ENCODE assay signal across 29 cellular contexts in the genomic region with DNA sequence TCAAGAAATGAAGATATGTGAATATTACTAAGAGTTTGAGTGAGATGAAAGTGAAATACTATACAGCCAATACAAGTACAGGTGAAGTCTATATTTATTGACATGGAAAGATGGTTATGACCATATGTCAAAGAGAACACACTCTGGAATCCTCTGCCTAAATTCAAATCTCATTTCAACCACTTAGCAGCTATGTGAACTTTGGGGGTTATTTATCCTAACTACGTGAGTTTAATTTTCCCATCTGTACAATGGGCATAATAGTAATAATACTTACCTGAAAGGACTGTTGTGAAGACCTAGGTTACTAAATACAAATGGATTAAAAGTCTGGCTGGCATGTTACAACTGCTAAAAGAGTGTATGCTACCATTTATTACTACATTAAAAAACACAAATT.
"Had no signal": no experiment of that assay in that cellular context is flagged by ENCODE, and none has a peak within 500 bp of the region (broad histone marks: within the 10 kb centered on the region; RNA-seq: fewer than 3 reads in every experiment).

No MANE protein-coding gene starts in this region.

- H3K4me1 Mint-ChIP-seq: stimulated activated effector memory CD8-positive, alpha-beta T cell treated with anti-CD3 and anti-CD28 coated beads, Interleukin-12 subunit alpha, Interleukin-12 subunit beta, amount 100 ng/mL, for 72 hours; stimulated activated naive CD8-positive, alpha-beta T cell treated with anti-CD3 and anti-CD28 coated beads, Interleukin-15, amount 100 ng/mL, for 72 hours had no signal

- DNase-seq: stimulated activated CD4-positive, alpha-beta T cell treated with anti-CD3 and anti-CD28 coated beads, Interleukin-2, amount 100 ng/mL, for 48 hours; stimulated activated CD4-positive, alpha-beta T cell treated with anti-CD3 and anti-CD28 coated beads, Interleukin-4, amount 100 ng/mL, for 1 hour; stimulated activated CD4-positive, alpha-beta T cell treated with anti-CD3 and anti-CD28 coated beads, Interleukin-4, amount 100 ng/mL, for 24 hours; stimulated activated CD4-positive, alpha-beta T cell treated with anti-CD3 and anti-CD28 coated beads, Interleukin-4, amount 100 ng/mL, for 4 hours; stimulated activated CD8-positive, alpha-beta memory T cell treated with anti-CD3 and anti-CD28 coated beads, Interleukin-4, amount 100 ng/mL, for 48 hours; stimulated activated naive B cell treated with anti-CD40 and anti-IgM and Interleukin-4, amounts not matched to agents 10 μg/mL and 1 μg/mL and 100 μg/mL, for 72 hours; stimulated activated naive CD4-positive, alpha-beta T cell; stimulated activated naive CD4-positive, alpha-beta T cell treated with Interleukin-2 at 50 U/mL for 16 hours; stimulated activated naive CD8-positive, alpha-beta T cell treated with anti-CD3 and anti-CD28 coated beads, Interleukin-15, amount 100 ng/mL, for 72 hours; stimulated activated naive CD8-positive, alpha-beta T cell treated with anti-CD3 and anti-CD28 coated beads, Interleukin-15, Interleukin-2, amounts not matched to agents 100 U/mL and 50 U/mL, for 24 hours; stomach; substantia nigra; testis; thyroid gland; tibial artery; transverse colon; trophoblast cell; upper lobe of left lung; upper lobe of right lung; uterus had no signal

- H3K27me3 Mint-ChIP-seq: stimulated activated memory B cell treated with anti-CD40 and anti-IgM and Interleukin-4, amounts not matched to agents 10 μg/mL and 1 μg/mL and 100 μg/mL, for 72 hours; stimulated activated naive B cell treated with anti-CD40 and anti-IgM and Interleukin-4, amounts not matched to agents 10 μg/mL and 1 μg/mL and 100 μg/mL, for 72 hours; stimulated activated naive CD8-positive, alpha-beta T cell treated with anti-CD3 and anti-CD28 coated beads, Interleukin-15, amount 100 ng/mL, for 72 hours; stimulated activated naive CD8-positive, alpha-beta T cell treated with anti-CD3 and anti-CD28 coated beads, Interleukin-15, Interleukin-2, amounts not matched to agents 100 ng/mL and 50 ng/mL, for 24 hours; type B pancreatic cell had no signal

- H3K27me3 ChIP-seq: stomach, suprapubic skin, testis, thyroid gland, tibial artery, tibial nerve, transverse colon, upper lobe of left lung, upper lobe of right lung, uterus, vagina had no signal

- FAIRE-seq: urothelium cell line had no signal

- H3K4me1 ChIP-seq: suprapubic skin, testis, thyroid gland, tibial nerve, upper lobe of right lung had no signal

- H3K4me3 Mint-ChIP-seq: stimulated activated effector memory CD8-positive, alpha-beta T cell treated with anti-CD3 and anti-CD28 coated beads, Interleukin-12 subunit alpha, Interleukin-12 subunit beta, amount 100 ng/mL, for 72 hours; stimulated activated memory B cell treated with anti-CD40 and anti-IgM and Interleukin-4, amounts not matched to agents 10 μg/mL and 1 μg/mL and 100 μg/mL, for 72 hours; stimulated activated naive B cell treated with anti-CD40 and anti-IgM and Interleukin-4, amounts not matched to agents 10 μg/mL and 1 μg/mL and 100 μg/mL, for 72 hours; stimulated activated naive CD8-positive, alpha-beta T cell treated with anti-CD3 and anti-CD28 coated beads, Interleukin-15, amount 100 ng/mL, for 72 hours; stimulated activated naive CD8-positive, alpha-beta T cell treated with anti-CD3 and anti-CD28 coated beads, Interleukin-15, Interleukin-2, amounts not matched to agents 100 ng/mL and 50 ng/mL, for 24 hours; type B pancreatic cell had no signal

- H3K36me3 Mint-ChIP-seq: stimulated activated effector memory CD8-positive, alpha-beta T cell treated with anti-CD3 and anti-CD28 coated beads, Interleukin-12 subunit alpha, Interleukin-12 subunit beta, amount 100 ng/mL, for 72 hours had no signal

- H3K27ac ChIP-seq: stomach, suprapubic skin, testis, thoracic aorta, thyroid gland, tibial artery, tibial nerve, transverse colon, upper lobe of left lung, upper lobe of right lung, uterus, vagina had no signal

- H3K9me3 ChIP-seq: stomach, suprapubic skin, testis, thoracic aorta, thyroid gland, tibial artery, tibial nerve, transverse colon, upper lobe of left lung, upper lobe of right lung, uterus, vagina had no signal

- ATAC-seq: stimulated activated effector memory CD8-positive, alpha-beta T cell treated with anti-CD3 and anti-CD28 coated beads, Interleukin-12 subunit alpha, Interleukin-12 subunit beta, amount 100 ng/mL, for 72 hours; stimulated activated memory B cell treated with anti-CD40 and anti-IgM and Interleukin-4, amounts not matched to agents 10 μg/mL and 1 μg/mL and 100 μg/mL, for 72 hours; stimulated activated naive B cell treated with anti-CD40 and anti-IgM and Interleukin-4, amounts not matched to agents 10 μg/mL and 1 μg/mL and 100 μg/mL, for 72 hours; stimulated activated naive CD8-positive, alpha-beta T cell treated with anti-CD3 and anti-CD28 coated beads, Interleukin-15, amount 100 ng/mL, for 72 hours; stimulated activated naive CD8-positive, alpha-beta T cell treated with anti-CD3 and anti-CD28 coated beads, Interleukin-15, Interleukin-2, amounts not matched to agents 100 U/mL and 50 U/mL, for 24 hours; upper lobe of right lung had no signal

- H3K27ac Mint-ChIP-seq: stimulated activated effector memory CD8-positive, alpha-beta T cell treated with anti-CD3 and anti-CD28 coated beads, Interleukin-12 subunit alpha, Interleukin-12 subunit beta, amount 100 ng/mL, for 72 hours; stimulated activated memory B cell treated with anti-CD40 and anti-IgM and Interleukin-4, amounts not matched to agents 10 μg/mL and 1 μg/mL and 100 μg/mL, for 72 hours; stimulated activated naive B cell treated with anti-CD40 and anti-IgM and Interleukin-4, amounts not matched to agents 10 μg/mL and 1 μg/mL and 100 μg/mL, for 72 hours; stimulated activated naive CD8-positive, alpha-beta T cell treated with anti-CD3 and anti-CD28 coated beads, Interleukin-15, amount 100 ng/mL, for 72 hours; stimulated activated naive CD8-positive, alpha-beta T cell treated with anti-CD3 and anti-CD28 coated beads, Interleukin-15, Interleukin-2, amounts not matched to agents 100 ng/mL and 50 ng/mL, for 24 hours; type B pancreatic cell had no signal

- H3K4me3 ChIP-seq: stomach, suprapubic skin, testis, thoracic aorta, thyroid gland, tibial artery, tibial nerve, transverse colon, upper lobe of left lung, upper lobe of right lung, uterus, vagina had no signal

- H3K36me3 ChIP-seq: stomach, suprapubic skin, thoracic aorta, thyroid gland, tibial artery, tibial nerve, transverse colon, upper lobe of left lung, upper lobe of right lung, uterus, vagina had no signal
